ENCODE assay signal across 7 cellular contexts in genomic region chr7:16644624-16644986, GRCh38. TPM values are rescaled to one million over a fixed set of nuclear protein-coding genes. Genes with fewer than 3 reads are reported as not detected.
DNase-seq lines count a peak whose midpoint lies in the region; TF ChIP-seq lines count a peak whose summit lies in the region.

No MANE protein-coding gene starts in this region.

- H2AFZ ChIP-seq in H9 (ENCODE audit: low read length), result no peak overlapping the region
- H2AFZ ChIP-seq in neural progenitor cell (replicated peaks), result peak overlapping the region; percentile 75

- no peak overlapping the region for H4K5ac ChIP-seq in H9 (ENCODE audit: insufficient read length, low read depth, low read length)

- H3F3A ChIP-seq in neural progenitor cell (ENCODE audit: low read depth), result peaks cover 15% of the 10 kb centered on the region

- H3K4ac ChIP-seq in H9 (ENCODE audit: low read depth, low read length), result no peak overlapping the region

- H3K23me2 ChIP-seq in H9 (ENCODE audit: insufficient read length, low read depth, low read length, poor library complexity, severe bottlenecking), result peaks cover 10% of the 10 kb centered on the region

- no CpG with 5 or more reads among the region's 22 CpGs for WGBS in H9 (ENCODE audit: extremely low coverage, insufficient read length, low lambda C conversion rate)

- H3K4me1 Mint-ChIP-seq in H9 (peaks cover 35 to 36% of the 10 kb centered on the region in 2 experiments), neural progenitor cell (peaks cover 54% of the 10 kb centered on the region), type B pancreatic cell (ENCODE audit: unreplicated experiment) (peaks cover 40% of the 10 kb centered on the region)

- peaks cover 0 to 1% (median 0%) of the 10 kb centered on the region in 3 experiments; a peak in 2 of 7 replicates for H3K36me3 Mint-ChIP-seq in H9 (ENCODE audit: insufficient read depth in 1 of 3, low read depth in 3 of 3)
- peaks cover 2% of the 10 kb centered on the region for H3K36me3 Mint-ChIP-seq in neural progenitor cell
- peaks cover 9% of the 10 kb centered on the region for H3K36me3 Mint-ChIP-seq in type B pancreatic cell

- H2BK20ac ChIP-seq in H9 (ENCODE audit: low read depth, low read length, poor library complexity, severe bottlenecking), result no peak overlapping the region

- H3K4me3 Mint-ChIP-seq in H9 (peak overlapping the region; percentile 99 to 100), neural progenitor cell (peak overlapping the region; percentile 100), type B pancreatic cell (peak overlapping the region; percentile 100)

- peak overlapping the region; percentile 95 for H3K4me3 ChIP-seq in neural progenitor cell

- H3K27me3 Mint-ChIP-seq in H9 (ENCODE audit: low read depth) (no peaks in the 10 kb centered on the region), neural progenitor cell (ENCODE audit: insufficient read depth, low read depth) (no peaks in the 10 kb centered on the region), type B pancreatic cell (no peaks in the 10 kb centered on the region)

- no peak overlapping the region for H4K8ac ChIP-seq in H9 (replicated peaks; ENCODE audit: insufficient read length, low read depth, low read length)

- H3K27ac ChIP-seq in H9 (ENCODE audit: insufficient read length, low read depth, low read length), result no peak overlapping the region
- H3K27ac ChIP-seq in neural progenitor cell, result peak overlapping the region; percentile 85

- H2AK5ac ChIP-seq in H9 (ENCODE audit: insufficient read length, low read length), result no peak overlapping the region

- no peak overlapping the region for H3T11ph ChIP-seq in H9 (ENCODE audit: low read length)

- H3K79me2 ChIP-seq in H9 (ENCODE audit: insufficient read depth, low read length), result peaks cover 21% of the 10 kb centered on the region; the same call in 1 of the 2 replicates
- peaks cover 88% of the 10 kb centered on the region for H3K79me2 ChIP-seq in neural progenitor cell (ENCODE audit: low read depth)

- H4K91ac ChIP-seq in H9 (ENCODE audit: insufficient read length, low read depth, low read length), result no peak overlapping the region

- no peaks in the 10 kb centered on the region for H3K79me1 ChIP-seq in H9 (ENCODE audit: insufficient read depth, low read depth, low read length, poor library complexity, severe bottlenecking)

- H2BK120ac ChIP-seq in H9 (ENCODE audit: low read depth, low read length, poor library complexity, severe bottlenecking), result no peak overlapping the region

- H3K56ac ChIP-seq in H9 (ENCODE audit: insufficient read length, low read depth, low read length), result no peak overlapping the region

- H3K4me2 ChIP-seq in H9 (ENCODE audit: insufficient read depth, insufficient read length, low read length), result peak overlapping the region; percentile 93
- peak overlapping the region; percentile 95 for H3K4me2 ChIP-seq in neural progenitor cell

- H3K9me3 ChIP-seq in H9 (ENCODE audit: control insufficient read depth, low read depth, low read length) (no peaks in the 10 kb centered on the region), neural progenitor cell (ENCODE audit: low read depth) (no peaks in the 10 kb centered on the region)

- H2BK15ac ChIP-seq in H9 (ENCODE audit: low read depth, low read length), result no peak overlapping the region

- no peaks in the 10 kb centered on the region for H3K36me3 ChIP-seq in neural progenitor cell

- H4K20me1 ChIP-seq in H9 (ENCODE audit: control insufficient read depth, insufficient read depth, insufficient read length), result no peaks in the 10 kb centered on the region
- H4K20me1 ChIP-seq in neural progenitor cell (ENCODE audit: low read depth), result peaks cover 33% of the 10 kb centered on the region

- no peak overlapping the region for H3K18ac ChIP-seq in H9 (ENCODE audit: insufficient read length, low read depth, low read length)

- H3K14ac ChIP-seq in H9 (ENCODE audit: insufficient read depth, low read length), result no peak overlapping the region; the same call in 1 of the 2 replicates

- H2BK5ac ChIP-seq in H9 (ENCODE audit: insufficient read length, low read length), result no peak overlapping the region

- H3K4me1 ChIP-seq in H9 (ENCODE audit: insufficient read depth, low read length) (peaks cover 6% of the 10 kb centered on the region; the same call in 1 of the 2 replicates), neural progenitor cell (peaks cover 39% of the 10 kb centered on the region)

- no peak overlapping the region for H3K23ac ChIP-seq in H9 (ENCODE audit: insufficient read length, low read depth, low read length)

- H3K9me3 Mint-ChIP-seq in H9 (no peaks in the 10 kb centered on the region), neural progenitor cell (no peaks in the 10 kb centered on the region), type B pancreatic cell (no peaks in the 10 kb centered on the region)

- H3K9ac ChIP-seq in H9 (ENCODE audit: extremely low read depth, insufficient read length, low read length), result peak overlapping the region; percentile 59
- H3K9ac ChIP-seq in neural progenitor cell, result peak overlapping the region; percentile 34

- H3K27me3 ChIP-seq in H9 (ENCODE audit: insufficient read depth, low read length) (no peaks in the 10 kb centered on the region), neural progenitor cell (no peaks in the 10 kb centered on the region)

- TF ChIP-seq CTCF in H9 (conservative IDR thresholded peaks at IDR 0.05) (no peak), neural progenitor cell (IDR thresholded peaks at IDR 0.05) (no peak), type B pancreatic cell (conservative IDR thresholded peaks at IDR 0.05) (no peak)

- DNase-seq in H9, result no peak
- DNase-seq in OCI-M1 (lab: John Stamatoyannopoulos, UW), result peak; percentile 62
- peak; percentile 41 for DNase-seq in activated T-helper 1 cell treated with Interleukin-2 at 50 U/mL for 16 hours (ENCODE audit: low read depth)
- DNase-seq in fibroblast of gingiva (ENCODE audit: low read depth), result peak; percentile 40
- peak; percentile 49 for DNase-seq in neural progenitor cell (ENCODE audit: low spot score)
- peak; percentile 71 for DNase-seq in type B pancreatic cell (ENCODE audit: extremely low spot score, unreplicated experiment)
- DNase-seq in NK-92 treated with Interleukin-12 subunit alpha and Interleukin-12 subunit beta, amount 100 ng/mL, for 24 hours (lab: John Stamatoyannopoulos, UW), result no peak

- H3K27ac Mint-ChIP-seq in H9 (peak overlapping the region in 2 of 3 experiments; percentile 32 to 45; a peak in 2 of 7 replicates), neural progenitor cell (peak overlapping the region; percentile 81), type B pancreatic cell (peak overlapping the region; percentile 96)

- no peak overlapping the region for H2BK12ac ChIP-seq in H9 (ENCODE audit: insufficient read length, low read depth, low read length)

RNA-seq across cellular contexts. Expression of gene ANKMY2, which starts 0.9 kb away (rescaled TPM):
- total RNA-seq in H9 (2021), result 10.4 and 12.7 TPM in 2 replicates
- 47.7 and 68.5 TPM in 2 replicates for total RNA-seq in neural progenitor cell (ENCODE audit: low replicate concordance)
- 15.2 and 21.5 TPM in 2 replicates for total RNA-seq in type B pancreatic cell (ENCODE audit: low replicate concordance)

RNA-seq across cellular contexts. Expression of gene BZW2, which starts 1.4 kb away (rescaled TPM):
- total RNA-seq in H9 (2021) (60.2 and 64.6 TPM in 2 replicates), neural progenitor cell (ENCODE audit: low replicate concordance) (100 and 126 TPM in 2 replicates), type B pancreatic cell (ENCODE audit: low replicate concordance) (73.3 and 89.8 TPM in 2 replicates)

Comparison
In these comparisons a context has a peak if more than half of its experiments do, and no peak if none do; other contexts are left out.
1. DNase-seq: peak in OCI-M1 (single experiment), activated T-helper 1 cell treated with Interleukin-2 at 50 U/mL for 16 hours (single experiment), fibroblast of gingiva (single experiment), neural progenitor cell (single experiment) and type B pancreatic cell (single experiment); none in H9 (single experiment) and NK-92 treated with Interleukin-12 subunit alpha and Interleukin-12 subunit beta, amount 100 ng/mL, for 24 hours (single experiment).
2. H3K27ac Mint-ChIP-seq: peak in every context shown above with its lines; median percentile 96 in type B pancreatic cell; 81 in neural progenitor cell; 38 in H9.
3. Peak in every context shown above with its lines, with median percentiles within 50 percentile points of each other: H3K4me3 Mint-ChIP-seq.